1 cellular context compared by ENCODE assay signal in genomic region chr11:109946322-109946846, GRCh38.
A peak's percentile ranks its signal among the peaks of the same experiment; 100 is the strongest.
TF ChIP-seq lines count a peak whose summit lies in the region.

No MANE protein-coding gene starts in this region.

TF ChIP-seq in HEK293, 187 proteins besides CTCF, POLR2A, EP300 and RAD21 (continued from another document):
- TF ChIP-seq, protein P1, sequence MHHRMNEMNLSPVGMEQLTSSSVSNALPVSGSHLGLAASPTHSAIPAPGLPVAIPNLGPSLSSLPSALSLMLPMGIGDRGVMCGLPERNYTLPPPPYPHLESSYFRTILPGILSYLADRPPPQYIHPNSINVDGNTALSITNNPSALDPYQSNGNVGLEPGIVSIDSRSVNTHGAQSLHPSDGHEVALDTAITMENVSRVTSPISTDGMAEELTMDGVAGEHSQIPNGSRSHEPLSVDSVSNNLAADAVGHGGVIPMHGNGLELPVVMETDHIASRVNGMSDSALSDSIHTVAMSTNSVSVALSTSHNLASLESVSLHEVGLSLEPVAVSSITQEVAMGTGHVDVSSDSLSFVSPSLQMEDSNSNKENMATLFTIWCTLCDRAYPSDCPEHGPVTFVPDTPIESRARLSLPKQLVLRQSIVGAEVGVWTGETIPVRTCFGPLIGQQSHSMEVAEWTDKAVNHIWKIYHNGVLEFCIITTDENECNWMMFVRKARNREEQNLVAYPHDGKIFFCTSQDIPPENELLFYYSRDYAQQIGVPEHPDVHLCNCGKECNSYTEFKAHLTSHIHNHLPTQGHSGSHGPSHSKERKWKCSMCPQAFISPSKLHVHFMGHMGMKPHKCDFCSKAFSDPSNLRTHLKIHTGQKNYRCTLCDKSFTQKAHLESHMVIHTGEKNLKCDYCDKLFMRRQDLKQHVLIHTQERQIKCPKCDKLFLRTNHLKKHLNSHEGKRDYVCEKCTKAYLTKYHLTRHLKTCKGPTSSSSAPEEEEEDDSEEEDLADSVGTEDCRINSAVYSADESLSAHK (tag by site-specific recombination; IDR thresholded peaks at IDR 0.05): no peak
- TF ChIP-seq ZNF629 (tag by site-specific recombination; IDR thresholded peaks at IDR 0.05) (peak; percentile 73), INSM2 (tag by site-specific recombination; IDR thresholded peaks at IDR 0.05) (peak; percentile 27; the same call in 1 of the 2 replicates), ZNF48 (tag by site-specific recombination; IDR thresholded peaks at IDR 0.05) (no peak), TRIM28 (IDR thresholded peaks at IDR 0.05; ENCODE audit: borderline replicate concordance, low read length) (no peak), PATZ1 (tag by site-specific recombination; IDR thresholded peaks at IDR 0.05) (no peak), ZNF148 (tag by site-specific recombination; IDR thresholded peaks at IDR 0.05; ENCODE audit: borderline replicate concordance) (no peak), ZNF777 (tag by site-specific recombination; IDR thresholded peaks at IDR 0.05; ENCODE audit: borderline replicate concordance) (no peak), ZNF2 (tag by site-specific recombination; IDR thresholded peaks at IDR 0.05) (0 out of 2 replicates have a peak, but pooled peaks have one; percentile 19), ZSCAN23 (tag by site-specific recombination; IDR thresholded peaks at IDR 0.05) (no peak), ZNF391 (tag by site-specific recombination; IDR thresholded peaks at IDR 0.05; ENCODE audit: borderline replicate concordance, low read depth) (no peak), ZSCAN5A (tag by site-specific recombination; IDR thresholded peaks at IDR 0.05) (no peak), GLIS1 (tag by site-specific recombination; IDR thresholded peaks at IDR 0.05) (no peak), ZFHX2 (tag by site-specific recombination; conservative IDR thresholded peaks at IDR 0.05) (no peak)
- TF ChIP-seq, protein P2, sequence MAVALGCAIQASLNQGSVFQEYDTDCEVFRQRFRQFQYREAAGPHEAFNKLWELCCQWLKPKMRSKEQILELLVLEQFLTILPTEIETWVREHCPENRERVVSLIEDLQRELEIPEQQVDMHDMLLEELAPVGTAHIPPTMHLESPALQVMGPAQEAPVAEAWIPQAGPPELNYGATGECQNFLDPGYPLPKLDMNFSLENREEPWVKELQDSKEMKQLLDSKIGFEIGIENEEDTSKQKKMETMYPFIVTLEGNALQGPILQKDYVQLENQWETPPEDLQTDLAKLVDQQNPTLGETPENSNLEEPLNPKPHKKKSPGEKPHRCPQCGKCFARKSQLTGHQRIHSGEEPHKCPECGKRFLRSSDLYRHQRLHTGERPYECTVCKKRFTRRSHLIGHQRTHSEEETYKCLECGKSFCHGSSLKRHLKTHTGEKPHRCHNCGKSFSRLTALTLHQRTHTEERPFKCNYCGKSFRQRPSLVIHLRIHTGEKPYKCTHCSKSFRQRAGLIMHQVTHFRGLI (tag by site-specific recombination; IDR thresholded peaks at IDR 0.05): no peak
